Comparison of ENCODE assay signal across 10 cellular contexts in genomic region chr1:45334308-45335245, GRCh38. TPM values are rescaled to one million over a fixed set of nuclear protein-coding genes. Genes with fewer than 3 reads are reported as not detected.
DNase-seq lines count a peak whose midpoint lies in the region; ATAC-seq and TF ChIP-seq lines count a peak whose summit lies in the region.
"Had no signal": no experiment of that assay in that cellular context is flagged by ENCODE, and none has a peak within 500 bp of the region (broad histone marks: within the 10 kb centered on the region; RNA-seq: fewer than 3 reads in every experiment).

No MANE protein-coding gene starts in this region.

- H3K27me3 Mint-ChIP-seq in CD4-positive, alpha-beta T cell: no peaks in the 10 kb centered on the region
- H3K27me3 Mint-ChIP-seq in IgD-negative memory B cell (no peaks in the 10 kb centered on the region), brain (peaks cover 4% of the 10 kb centered on the region), memory B cell (no peaks in the 10 kb centered on the region)

- H3K4me3 ChIP-seq in osteoblast (ENCODE audit: insufficient read depth, low read length) (no peak overlapping the region), testis (no peak overlapping the region)
- H3K4me3 ChIP-seq: sigmoid colon had no signal

- no peak for DNase-seq in CD4-positive, alpha-beta T cell
- DNase-seq in memory B cell (ENCODE audit: low spot score in 2 of 2) (no peak), osteoblast (ENCODE audit: insufficient read length, low spot score, missing footprints) (no peak), testis (no peak), HCEC 1CT (no peak)
- DNase-seq: NCI-H1694 treated with DMSO at 0.1 percent for 48 hours, sigmoid colon had no signal

- no peak for TF ChIP-seq POLR2A in testis (IDR thresholded peaks at IDR 0.05)

- H3K27me3 ChIP-seq in CD4-positive, alpha-beta T cell (ENCODE audit: control insufficient read depth, insufficient read depth, low read length): no peaks in the 10 kb centered on the region
- H3K27me3 ChIP-seq in osteoblast (ENCODE audit: insufficient read depth, low read length): no peaks in the 10 kb centered on the region
- no peaks in the 10 kb centered on the region for H3K27me3 ChIP-seq in testis
- H3K27me3 ChIP-seq: sigmoid colon had no signal

- POLR2A ChIA-PET in CD4-positive, alpha-beta T cell (lab: Charles Lee): interaction anchor here (1.1 kb wide), 1 partner anchor 323 kb away, joined by 3 read pairs; the partner anchor contains the start of gene HECTD3

- H3K4me2 ChIP-seq in osteoblast (ENCODE audit: insufficient read depth, low read length): no peak overlapping the region

- TF ChIP-seq CTCF in CD4-positive, alpha-beta T cell (IDR thresholded peaks at IDR 0.05): no peak
- TF ChIP-seq CTCF in brain (conservative IDR thresholded peaks at IDR 0.05) (no peak), osteoblast (IDR thresholded peaks at IDR 0.05; ENCODE audit: extremely low read depth, low read depth, low read length) (no peak), testis (IDR thresholded peaks at IDR 0.05) (no peak)

- H3K4me1 ChIP-seq in osteoblast (ENCODE audit: insufficient read depth, low read length) (peaks cover 4% of the 10 kb centered on the region), testis (peaks cover 7% of the 10 kb centered on the region)

- peaks cover 45% of the 10 kb centered on the region for H3K36me3 Mint-ChIP-seq in CD4-positive, alpha-beta T cell (ENCODE audit: low read depth)
- peaks cover 5% of the 10 kb centered on the region for H3K36me3 Mint-ChIP-seq in IgD-negative memory B cell
- H3K36me3 Mint-ChIP-seq in brain: peaks cover 30% of the 10 kb centered on the region
- H3K36me3 Mint-ChIP-seq in memory B cell: peaks cover 8% of the 10 kb centered on the region

- 64 to 70% methylated on average over 8 to 9 of the region's 9 CpGs for WGBS in testis, 2 donors

- H3K27ac Mint-ChIP-seq in CD4-positive, alpha-beta T cell: peak overlapping the region; percentile 47
- H3K27ac Mint-ChIP-seq in IgD-negative memory B cell: peak overlapping the region in 2 of 3 donors; percentile 18 to 81
- peak overlapping the region in 4 of 5 experiments; percentile 1 to 98 (median 48) for H3K27ac Mint-ChIP-seq in brain
- peak overlapping the region; percentile 13 for H3K27ac Mint-ChIP-seq in memory B cell

- H3K27ac ChIP-seq in CD4-positive, alpha-beta T cell (ENCODE audit: low read depth, low read length): no peak overlapping the region
- H3K27ac ChIP-seq in osteoblast (ENCODE audit: low read depth, low read length): no peak overlapping the region
- no peak overlapping the region for H3K27ac ChIP-seq in testis
- H3K27ac ChIP-seq: sigmoid colon had no signal

- no peaks in the 10 kb centered on the region for H4K20me1 ChIP-seq in osteoblast (ENCODE audit: insufficient read depth, low read length)

- H3K79me2 ChIP-seq in osteoblast (ENCODE audit: insufficient read depth, low read length): peaks cover 11% of the 10 kb centered on the region

- H3K4me3 Mint-ChIP-seq in CD4-positive, alpha-beta T cell: no peak overlapping the region
- peak overlapping the region in 1 of 4 donors; percentile 74 for H3K4me3 Mint-ChIP-seq in IgD-negative memory B cell
- peak overlapping the region in 1 of 5 experiments; percentile 34 for H3K4me3 Mint-ChIP-seq in brain
- H3K4me3 Mint-ChIP-seq in memory B cell: no peak overlapping the region

- H2AFZ ChIP-seq in osteoblast (ENCODE audit: low read length): no peak overlapping the region

- no peaks in the 10 kb centered on the region for H3K9me3 Mint-ChIP-seq in CD4-positive, alpha-beta T cell
- H3K9me3 Mint-ChIP-seq in IgD-negative memory B cell (no peaks in the 10 kb centered on the region), brain (peaks cover 0 to under 1% (median 0%) of the 10 kb centered on the region in 5 experiments), memory B cell (no peaks in the 10 kb centered on the region)

- CTCF ChIA-PET in CD4-positive, alpha-beta T cell (lab: Charles Lee): interaction anchor here (0.8 kb wide), 1 partner anchor 11 kb away, joined by 3 read pairs; no protein-coding TSS in a partner anchor

- H3K36me3 ChIP-seq in osteoblast (ENCODE audit: insufficient read depth, low read length) (peaks cover 19% of the 10 kb centered on the region), testis (ENCODE audit: low read depth, missing control alignments) (no peaks in the 10 kb centered on the region)

- intact Hi-C loops in CD4-positive, alpha-beta T cell (cut with DNase I, micrococcal nuclease): no loop called here
- intact Hi-C loops in testis (cut with DNase I; ENCODE audit: low total_unique reads): no loop called here

- no peak for ATAC-seq in CD4-positive, alpha-beta T cell (ENCODE audit: poor library complexity)
- ATAC-seq in memory B cell (ENCODE audit: low read depth): no peak
- ATAC-seq in HG02970 (IDR thresholded peaks at IDR 0.05; ENCODE audit: low FRiP score, unreplicated experiment): no peak

- no peaks in the 10 kb centered on the region for H3K9me3 ChIP-seq in CD4-positive, alpha-beta T cell (ENCODE audit: control insufficient read depth, low read length)
- H3K9me3 ChIP-seq in osteoblast (ENCODE audit: low read depth, low read length) (no peaks in the 10 kb centered on the region), testis (no peaks in the 10 kb centered on the region)
- H3K9me3 ChIP-seq: sigmoid colon had no signal

- H3K4me1 Mint-ChIP-seq in CD4-positive, alpha-beta T cell (ENCODE audit: low read depth): peaks cover 36% of the 10 kb centered on the region
- H3K4me1 Mint-ChIP-seq in IgD-negative memory B cell: peaks cover 8 to 28% (median 17%) of the 10 kb centered on the region in 3 donors
- H3K4me1 Mint-ChIP-seq in brain: peaks cover 35% of the 10 kb centered on the region
- H3K4me1 Mint-ChIP-seq in memory B cell: peaks cover 19% of the 10 kb centered on the region

RNA-seq across cellular contexts. Expression of gene TOE1, which starts 5.4 kb away (rescaled TPM):
- total RNA-seq in CD4-positive, alpha-beta T cell: 10 to 100 TPM; 44.5 to 46.2 TPM
- 18.6 TPM for polyA plus RNA-seq in IgD-negative memory B cell
- 10.6 TPM for polyA plus RNA-seq in brain (ENCODE audit: insufficient read depth, low read depth, low replicate concordance)
- total RNA-seq in osteoblast: 6.5 and 8.5 TPM in 2 replicates
- 10 to 100 TPM; 16.3 to 25.1 TPM for total RNA-seq in testis
- polyA plus RNA-seq in testis (ENCODE audit: insufficient read depth, low read depth, low replicate concordance): 48.3 TPM

RNA-seq across cellular contexts. Expression of gene MUTYH, which starts 5.7 kb away (rescaled TPM):
- 10 to 100 TPM; 57.9 to 67.4 TPM for total RNA-seq in CD4-positive, alpha-beta T cell
- polyA plus RNA-seq in IgD-negative memory B cell: 21.1 TPM
- polyA plus RNA-seq in brain (ENCODE audit: insufficient read depth, low read depth, low replicate concordance): 31.8 TPM
- total RNA-seq in osteoblast: 13.6 and 14.1 TPM in 2 replicates
- 10 to 100 TPM; 26.8 to 31.5 TPM for total RNA-seq in testis
- 15.1 TPM for polyA plus RNA-seq in testis (ENCODE audit: insufficient read depth, low read depth, low replicate concordance)

RNA-seq across cellular contexts. Expression of gene HPDL, which starts 7.9 kb away (rescaled TPM):
- total RNA-seq in CD4-positive, alpha-beta T cell: not detected
- polyA plus RNA-seq in IgD-negative memory B cell (1.3 TPM), brain (ENCODE audit: insufficient read depth, low read depth, low replicate concordance) (9.4 TPM), testis (ENCODE audit: insufficient read depth, low read depth, low replicate concordance) (not detected)
- total RNA-seq in osteoblast (0.36 and 0.59 TPM in 2 replicates), testis (1 to 10 TPM; 1.1 to 1.3 TPM)
